ENCODE assay signal across 3 cellular contexts in the genomic region with DNA sequence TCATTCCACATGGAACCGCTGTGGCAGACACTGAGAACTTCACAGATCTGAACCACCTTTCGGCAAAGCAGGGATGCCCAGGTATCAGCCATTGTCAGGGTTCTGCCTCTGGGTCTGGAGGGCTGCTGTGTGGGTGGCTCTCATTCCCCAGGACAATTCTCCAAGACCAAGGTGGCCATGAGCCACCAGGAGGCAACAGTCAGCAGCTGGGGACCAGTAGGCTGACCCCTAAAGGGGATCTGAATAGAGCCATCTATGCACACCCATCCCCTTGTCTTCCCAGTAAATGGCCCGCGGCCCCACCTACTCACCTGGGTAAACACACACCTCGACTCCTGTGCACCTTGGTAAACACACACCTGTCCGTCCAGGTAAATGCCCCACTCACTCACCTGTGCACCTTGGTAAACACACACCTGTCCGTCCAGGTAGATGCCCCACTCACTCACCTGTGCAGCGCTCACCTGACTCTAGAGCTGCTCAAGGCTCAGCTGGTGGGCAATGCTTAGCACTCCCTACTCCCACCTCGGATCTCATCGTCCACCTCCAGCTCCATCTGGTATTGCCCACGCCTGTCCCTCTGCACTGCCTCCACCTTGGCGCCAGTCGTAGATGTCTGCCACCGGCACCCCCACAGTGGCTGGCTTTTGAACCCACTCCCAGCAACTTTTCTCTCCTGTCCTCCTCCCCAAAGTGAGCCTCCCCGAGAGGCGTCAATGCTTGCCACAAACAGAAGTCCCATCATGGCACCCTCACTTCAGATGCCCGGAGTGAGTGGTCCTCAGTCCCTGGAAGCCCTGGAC.
A peak's percentile ranks its signal among the peaks of the same experiment; 100 is the strongest.
TF ChIP-seq lines count a peak whose summit lies in the region.

No MANE protein-coding gene starts in this region.

TF ChIP-seq in SK-N-SH, 30 proteins besides CTCF, POLR2A, EP300 and RAD21 (continues in another document):
- TF ChIP-seq JUND (IDR thresholded peaks at IDR 0.05) (no peak), NFIC (IDR thresholded peaks at IDR 0.05; ENCODE audit: borderline replicate concordance) (no peak), MAX (IDR thresholded peaks at IDR 0.05; ENCODE audit: low read depth) (no peak), SMC3 (IDR thresholded peaks at IDR 0.05; ENCODE audit: low read depth, low read length) (no peak), GABPA (IDR thresholded peaks at IDR 0.05; ENCODE audit: low read depth) (no peak), POLR2AphosphoS5 (IDR thresholded peaks at IDR 0.05; ENCODE audit: low read depth, low read length) (no peak), TCF12 (IDR thresholded peaks at IDR 0.05) (no peak), USF1 (IDR thresholded peaks at IDR 0.05; ENCODE audit: borderline replicate concordance, low read depth) (no peak), REST (IDR thresholded peaks at IDR 0.05; ENCODE audit: low read depth, low read length) (no peak)
- TF ChIP-seq, protein P1, sequence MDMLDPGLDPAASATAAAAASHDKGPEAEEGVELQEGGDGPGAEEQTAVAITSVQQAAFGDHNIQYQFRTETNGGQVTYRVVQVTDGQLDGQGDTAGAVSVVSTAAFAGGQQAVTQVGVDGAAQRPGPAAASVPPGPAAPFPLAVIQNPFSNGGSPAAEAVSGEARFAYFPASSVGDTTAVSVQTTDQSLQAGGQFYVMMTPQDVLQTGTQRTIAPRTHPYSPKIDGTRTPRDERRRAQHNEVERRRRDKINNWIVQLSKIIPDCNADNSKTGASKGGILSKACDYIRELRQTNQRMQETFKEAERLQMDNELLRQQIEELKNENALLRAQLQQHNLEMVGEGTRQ (IDR thresholded peaks at IDR 0.05; ENCODE audit: borderline replicate concordance, low read depth, low read length) = no peak

TF ChIP-seq in SK-N-SH treated with all-trans-retinoic acid at 6 μM for 48 hours, 23 proteins besides CTCF, POLR2A, EP300 and RAD21:
- no peak for TF ChIP-seq ZNF565 (CRISPR knock-in tag; conservative IDR thresholded peaks at IDR 0.05; ENCODE audit: low read depth)
- TF ChIP-seq, protein P2, sequence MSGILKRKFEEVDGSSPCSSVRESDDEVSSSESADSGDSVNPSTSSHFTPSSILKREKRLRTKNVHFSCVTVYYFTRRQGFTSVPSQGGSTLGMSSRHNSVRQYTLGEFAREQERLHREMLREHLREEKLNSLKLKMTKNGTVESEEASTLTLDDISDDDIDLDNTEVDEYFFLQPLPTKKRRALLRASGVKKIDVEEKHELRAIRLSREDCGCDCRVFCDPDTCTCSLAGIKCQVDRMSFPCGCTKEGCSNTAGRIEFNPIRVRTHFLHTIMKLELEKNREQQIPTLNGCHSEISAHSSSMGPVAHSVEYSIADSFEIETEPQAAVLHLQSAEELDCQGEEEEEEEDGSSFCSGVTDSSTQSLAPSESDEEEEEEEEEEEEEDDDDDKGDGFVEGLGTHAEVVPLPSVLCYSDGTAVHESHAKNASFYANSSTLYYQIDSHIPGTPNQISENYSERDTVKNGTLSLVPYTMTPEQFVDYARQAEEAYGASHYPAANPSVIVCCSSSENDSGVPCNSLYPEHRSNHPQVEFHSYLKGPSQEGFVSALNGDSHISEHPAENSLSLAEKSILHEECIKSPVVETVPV (CRISPR knock-in tag; IDR thresholded peaks at IDR 0.05) = no peak
- TF ChIP-seq PPARA (CRISPR knock-in tag; IDR thresholded peaks at IDR 0.05; ENCODE audit: borderline replicate concordance) = no peak
- TF ChIP-seq ARNTL (CRISPR knock-in tag; IDR thresholded peaks at IDR 0.05; ENCODE audit: borderline replicate concordance, low read depth) = no peak
- TF ChIP-seq, protein P3, sequence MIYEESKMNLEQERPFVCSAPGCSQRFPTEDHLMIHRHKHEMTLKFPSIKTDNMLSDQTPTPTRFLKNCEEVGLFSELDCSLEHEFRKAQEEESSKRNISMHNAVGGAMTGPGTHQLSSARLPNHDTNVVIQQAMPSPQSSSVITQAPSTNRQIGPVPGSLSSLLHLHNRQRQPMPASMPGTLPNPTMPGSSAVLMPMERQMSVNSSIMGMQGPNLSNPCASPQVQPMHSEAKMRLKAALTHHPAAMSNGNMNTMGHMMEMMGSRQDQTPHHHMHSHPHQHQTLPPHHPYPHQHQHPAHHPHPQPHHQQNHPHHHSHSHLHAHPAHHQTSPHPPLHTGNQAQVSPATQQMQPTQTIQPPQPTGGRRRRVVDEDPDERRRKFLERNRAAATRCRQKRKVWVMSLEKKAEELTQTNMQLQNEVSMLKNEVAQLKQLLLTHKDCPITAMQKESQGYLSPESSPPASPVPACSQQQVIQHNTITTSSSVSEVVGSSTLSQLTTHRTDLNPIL (CRISPR knock-in tag; IDR thresholded peaks at IDR 0.05; ENCODE audit: low read depth) = no peak

TF ChIP-seq in K562, 482 proteins besides CTCF, POLR2A, EP300 and RAD21 (continues in another document):
- TF ChIP-seq, protein P4, sequence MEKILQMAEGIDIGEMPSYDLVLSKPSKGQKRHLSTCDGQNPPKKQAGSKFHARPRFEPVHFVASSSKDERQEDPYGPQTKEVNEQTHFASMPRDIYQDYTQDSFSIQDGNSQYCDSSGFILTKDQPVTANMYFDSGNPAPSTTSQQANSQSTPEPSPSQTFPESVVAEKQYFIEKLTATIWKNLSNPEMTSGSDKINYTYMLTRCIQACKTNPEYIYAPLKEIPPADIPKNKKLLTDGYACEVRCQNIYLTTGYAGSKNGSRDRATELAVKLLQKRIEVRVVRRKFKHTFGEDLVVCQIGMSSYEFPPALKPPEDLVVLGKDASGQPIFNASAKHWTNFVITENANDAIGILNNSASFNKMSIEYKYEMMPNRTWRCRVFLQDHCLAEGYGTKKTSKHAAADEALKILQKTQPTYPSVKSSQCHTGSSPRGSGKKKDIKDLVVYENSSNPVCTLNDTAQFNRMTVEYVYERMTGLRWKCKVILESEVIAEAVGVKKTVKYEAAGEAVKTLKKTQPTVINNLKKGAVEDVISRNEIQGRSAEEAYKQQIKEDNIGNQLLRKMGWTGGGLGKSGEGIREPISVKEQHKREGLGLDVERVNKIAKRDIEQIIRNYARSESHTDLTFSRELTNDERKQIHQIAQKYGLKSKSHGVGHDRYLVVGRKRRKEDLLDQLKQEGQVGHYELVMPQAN (IDR thresholded peaks at IDR 0.05; ENCODE audit: borderline replicate concordance) = 0 out of 2 replicates have a peak, but pooled peaks have one; percentile 16
- TF ChIP-seq, protein P5, sequence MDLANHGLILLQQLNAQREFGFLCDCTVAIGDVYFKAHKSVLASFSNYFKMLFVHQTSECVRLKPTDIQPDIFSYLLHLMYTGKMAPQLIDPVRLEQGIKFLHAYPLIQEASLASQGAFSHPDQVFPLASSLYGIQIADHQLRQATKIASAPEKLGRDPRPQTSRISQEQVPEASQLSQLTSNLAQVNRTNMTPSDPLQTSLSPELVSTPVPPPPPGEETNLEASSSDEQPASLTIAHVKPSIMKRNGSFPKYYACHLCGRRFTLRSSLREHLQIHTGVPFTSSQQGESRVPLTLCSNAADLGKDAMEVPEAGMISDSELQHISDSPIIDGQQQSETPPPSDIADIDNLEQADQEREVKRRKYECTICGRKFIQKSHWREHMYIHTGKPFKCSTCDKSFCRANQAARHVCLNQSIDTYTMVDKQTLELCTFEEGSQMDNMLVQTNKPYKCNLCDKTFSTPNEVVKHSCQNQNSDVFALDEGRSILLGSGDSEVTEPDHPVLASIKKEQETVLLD (IDR thresholded peaks at IDR 0.05) = peak; percentile 83
- TF ChIP-seq SAP30 (IDR thresholded peaks at IDR 0.05; ENCODE audit: borderline replicate concordance, insufficient read depth, low read depth, low read length, poor library complexity, severe bottlenecking) = peak; percentile 23
- TF ChIP-seq SRSF1 (IDR thresholded peaks at IDR 0.05; ENCODE audit: low read depth, low read length) = no peak
- 0 out of 2 replicates have a peak, but pooled peaks have one; percentile 8 for TF ChIP-seq BCOR (IDR thresholded peaks at IDR 0.05)
- TF ChIP-seq ZC3H4 (CRISPR knock-in tag; IDR thresholded peaks at IDR 0.05; ENCODE audit: borderline replicate concordance) = no peak
- TF ChIP-seq CHD1 (IDR thresholded peaks at IDR 0.05; ENCODE audit: low read length) = peak; percentile 90
- no peak for TF ChIP-seq ZHX1 (conservative IDR thresholded peaks at IDR 0.05; ENCODE audit: low read length)
- TF ChIP-seq THAP12 (CRISPR knock-in tag; IDR thresholded peaks at IDR 0.05) = peak; percentile 6; the same call in 1 of the 2 replicates
- peak in 1 of 2 experiments; percentile 63; a peak in 2 of 4 replicates for TF ChIP-seq RCOR1 (IDR thresholded peaks at IDR 0.05; ENCODE audit: borderline replicate concordance in 1 of 2, low read depth in 2 of 2, low read length in 2 of 2)
- TF ChIP-seq, protein P6, sequence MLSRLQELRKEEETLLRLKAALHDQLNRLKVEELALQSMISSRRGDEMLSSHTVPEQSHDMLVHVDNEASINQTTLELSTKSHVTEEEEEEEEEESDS (CRISPR knock-in tag; IDR thresholded peaks at IDR 0.05) = no peak
- TF ChIP-seq, protein P7, sequence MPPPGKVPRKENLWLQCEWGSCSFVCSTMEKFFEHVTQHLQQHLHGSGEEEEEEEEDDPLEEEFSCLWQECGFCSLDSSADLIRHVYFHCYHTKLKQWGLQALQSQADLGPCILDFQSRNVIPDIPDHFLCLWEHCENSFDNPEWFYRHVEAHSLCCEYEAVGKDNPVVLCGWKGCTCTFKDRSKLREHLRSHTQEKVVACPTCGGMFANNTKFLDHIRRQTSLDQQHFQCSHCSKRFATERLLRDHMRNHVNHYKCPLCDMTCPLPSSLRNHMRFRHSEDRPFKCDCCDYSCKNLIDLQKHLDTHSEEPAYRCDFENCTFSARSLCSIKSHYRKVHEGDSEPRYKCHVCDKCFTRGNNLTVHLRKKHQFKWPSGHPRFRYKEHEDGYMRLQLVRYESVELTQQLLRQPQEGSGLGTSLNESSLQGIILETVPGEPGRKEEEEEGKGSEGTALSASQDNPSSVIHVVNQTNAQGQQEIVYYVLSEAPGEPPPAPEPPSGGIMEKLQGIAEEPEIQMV (tag; conservative IDR thresholded peaks at IDR 0.05; ENCODE audit: low read depth) = no peak
- peak; percentile 74; the same call in 1 of the 2 replicates for TF ChIP-seq TSC22D4 (tag; IDR thresholded peaks at IDR 0.05)
- peak; percentile 33; the same call in 1 of the 2 replicates for TF ChIP-seq EHMT2 (IDR thresholded peaks at IDR 0.05)
- TF ChIP-seq SETDB1 (IDR thresholded peaks at IDR 0.05; ENCODE audit: low read length) = peak; percentile 73
- TF ChIP-seq RBBP5 (IDR thresholded peaks at IDR 0.05; ENCODE audit: borderline replicate concordance, insufficient read depth, low read length, poor library complexity, severe bottlenecking) = peak; percentile 35
- peak; percentile 26 for TF ChIP-seq ARHGAP35 (IDR thresholded peaks at IDR 0.05; ENCODE audit: partially characterized antibody)
